8 cellular contexts compared by ENCODE assay signal in the genomic region with DNA sequence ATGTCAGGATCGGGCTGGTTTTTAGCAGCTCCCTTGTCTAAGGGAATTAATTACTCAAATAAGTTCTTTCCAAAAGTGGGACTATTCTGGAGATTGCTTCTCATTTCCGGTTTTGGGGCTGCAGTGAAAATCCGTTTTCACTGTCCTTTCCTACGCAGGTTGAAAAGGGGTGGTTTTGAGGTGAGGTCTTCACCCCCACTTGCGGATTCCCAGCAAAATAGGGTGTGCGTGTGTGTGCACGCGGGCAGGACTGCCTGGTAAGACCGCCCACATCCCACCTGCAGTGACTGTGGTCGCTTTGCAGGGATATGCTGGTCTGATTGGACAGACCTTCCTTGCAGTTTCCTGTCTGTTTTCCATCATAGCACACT. TPM values are rescaled to one million over a fixed set of nuclear protein-coding genes. Genes with fewer than 3 reads are reported as not detected.
A peak's percentile ranks its signal among the peaks of the same experiment; 100 is the strongest.
DNase-seq lines count a peak whose midpoint lies in the region; ATAC-seq and TF ChIP-seq lines count a peak whose summit lies in the region.

No MANE protein-coding gene starts in this region.

- H3K36me3 ChIP-seq in DOHH2 (ENCODE audit: control insufficient read depth, low read length) (no peaks in the 10 kb centered on the region), Peyer's patch (no peaks in the 10 kb centered on the region)

- H3K4me1 ChIP-seq in DOHH2 (ENCODE audit: control insufficient read depth, low read length) (peaks cover 14% of the 10 kb centered on the region), Peyer's patch (peaks cover 0 to 6% (median 1%) of the 10 kb centered on the region in 4 donors)

- H3K9me3 ChIP-seq in DOHH2 (ENCODE audit: control insufficient read depth, insufficient read depth, low read length) (no peaks in the 10 kb centered on the region), Peyer's patch (no peaks in the 10 kb centered on the region)

- H3K4me2 ChIP-seq in DOHH2 (ENCODE audit: low read length), result peak overlapping the region; percentile 85

- POLR2A ChIA-PET in HEK293T (lab: Yijun Ruan, JAX), result interaction anchor here (1.0 to 1.7 kb wide), 5 partner anchors 8 to 400 kb away, joined by 3 to 6 read pairs (median 4); partner anchors contain the start of genes CCNYL1 and METTL21A

- peaks cover 9% of the 10 kb centered on the region for H3K79me2 ChIP-seq in DOHH2 (ENCODE audit: control insufficient read depth, low read length)

- H3K27me3 ChIP-seq in DOHH2 (ENCODE audit: control insufficient read depth, low read length), result peaks cover 2% of the 10 kb centered on the region; the same call in 1 of the 2 replicates
- H3K27me3 ChIP-seq in Peyer's patch, result no peaks in the 10 kb centered on the region
- H3K27me3 ChIP-seq in layer of hippocampus (ENCODE audit: control insufficient read depth, insufficient read depth, low read length), result no peaks in the 10 kb centered on the region

- no peaks in the 10 kb centered on the region for H4K20me1 ChIP-seq in DOHH2 (ENCODE audit: control insufficient read depth, insufficient read depth, low read depth, low read length)

- no peak for TF ChIP-seq POLR2A in Peyer's patch (IDR thresholded peaks at IDR 0.05)

- peak overlapping the region; percentile 31 for H3K27ac ChIP-seq in DOHH2 (ENCODE audit: low read depth, low read length)
- peak overlapping the region; percentile 60 to 82 (median 64) for H3K27ac ChIP-seq in Peyer's patch
- peak overlapping the region; percentile 78 for H3K27ac ChIP-seq in layer of hippocampus (ENCODE audit: low read depth, low read length)

- ATAC-seq in HG03571 (IDR thresholded peaks at IDR 0.05; ENCODE audit: unreplicated experiment), result no peak

- TF ChIP-seq CTCF in DOHH2 (IDR thresholded peaks at IDR 0.05; ENCODE audit: low read depth, low read length, poor library complexity, severe bottlenecking) (no peak), Peyer's patch (IDR thresholded peaks at IDR 0.05) (no peak), astrocyte of the spinal cord (IDR thresholded peaks at IDR 0.05; ENCODE audit: low read depth, low read length) (no peak)

- no peaks in the 10 kb centered on the region for H3K9me2 ChIP-seq in DOHH2 (replicated peaks; ENCODE audit: control insufficient read depth, low read length)

- no peaks in the 10 kb centered on the region for H3F3A ChIP-seq in DOHH2 (ENCODE audit: control insufficient read depth, insufficient read depth)

- DNase-seq in HEK293T (ENCODE audit: extremely low spot score) (peak; percentile 19), Peyer's patch (peak in 1 of 3 donors; percentile 25), astrocyte of the spinal cord (ENCODE audit: low read depth, low spot score) (no peak), HK-2 (ENCODE audit: unreplicated experiment) (no peak)
- DNase-seq in stimulated activated CD8-positive, alpha-beta memory T cell treated with anti-CD3 and anti-CD28 coated beads, Interleukin-4, amount 100 ng/mL, for 24 hours (ENCODE audit: low read depth), result peak; percentile 4

- peak overlapping the region; percentile 97 for H3K4me3 ChIP-seq in DOHH2 (ENCODE audit: low read length)
- H3K4me3 ChIP-seq in Peyer's patch, result peak overlapping the region; percentile 56 to 92 (median 66)
- peak overlapping the region; percentile 82 for H3K4me3 ChIP-seq in astrocyte of the spinal cord (ENCODE audit: low read depth, low read length)

- CTCF ChIA-PET in HEK293T (lab: Yijun Ruan, JAX), result no interaction called here

- in situ Hi-C loops in astrocyte of the spinal cord (cut with HindIII; ENCODE audit: low sequenced_read_pairs), result no loop called here

TF ChIP-seq in HEK293T, 16 proteins besides CTCF, POLR2A, EP300 and RAD21:
- TF ChIP-seq L3MBTL2 (conservative IDR thresholded peaks at IDR 0.05) (peak; percentile 29; the same call in 1 of the 2 replicates), FOXM1 (IDR thresholded peaks at IDR 0.05; ENCODE audit: borderline replicate concordance) (no peak)

RNA-seq across cellular contexts. Expression of gene PLEKHM3, which starts 0.5 kb away (rescaled TPM):
- total RNA-seq in Peyer's patch, result 10 to 100 TPM; 14.4 to 45.4 (median 22.7) TPM

Comparison
In these comparisons a context has a peak if more than half of its experiments do, and no peak if none do; other contexts are left out.
1. DNase-seq: peak in HEK293T (single experiment) and stimulated activated CD8-positive, alpha-beta memory T cell treated with anti-CD3 and anti-CD28 coated beads, Interleukin-4, amount 100 ng/mL, for 24 hours (single experiment); none in astrocyte of the spinal cord (single experiment) and HK-2 (single experiment).
2. Peak in every context shown above with its lines, with median percentiles within 50 percentile points of each other: H3K27ac ChIP-seq and H3K4me3 ChIP-seq.